8 cellular contexts compared by ENCODE assay signal in the genomic region with DNA sequence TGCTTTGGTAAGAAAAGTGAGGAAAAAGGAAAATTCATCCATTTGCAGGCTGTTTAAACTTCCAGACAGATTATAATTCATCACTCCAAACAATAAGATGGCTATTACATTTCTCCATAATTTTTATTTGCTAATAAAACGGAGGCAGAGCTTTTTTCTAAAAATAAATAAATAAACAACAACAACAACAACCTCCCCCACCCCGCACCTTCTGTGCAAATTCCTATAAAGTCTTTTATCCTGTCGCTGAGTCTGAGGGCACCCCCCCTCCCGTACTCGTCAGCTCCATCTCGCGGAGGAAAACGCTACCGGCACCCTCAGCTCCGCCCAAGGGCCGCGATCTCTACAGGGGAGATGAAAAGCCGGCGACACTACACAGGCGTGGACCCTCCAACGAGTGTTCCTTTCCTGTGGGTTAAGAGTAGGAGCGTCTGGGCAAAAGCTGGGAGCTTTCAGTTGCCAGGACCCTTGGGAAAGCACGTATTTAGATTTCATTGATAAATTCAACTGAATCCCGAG. TPM values are rescaled to one million over a fixed set of nuclear protein-coding genes. Genes with fewer than 3 reads are reported as not detected.
DNase-seq lines count a peak whose midpoint lies in the region; ATAC-seq and TF ChIP-seq lines count a peak whose summit lies in the region.

No MANE protein-coding gene starts in this region.

- peak overlapping the region; percentile 82 to 86 for H3K4me3 ChIP-seq in CD4-positive, alpha-beta memory T cell (ENCODE audit: low read length in 2 of 2)
- peak overlapping the region; percentile 93 for H3K4me3 ChIP-seq in OCI-LY1 (ENCODE audit: low read depth, low read length, poor library complexity, severe bottlenecking)

- H3K27me3 ChIP-seq in CD4-positive, alpha-beta memory T cell (ENCODE audit: insufficient read depth, low read length) = no peaks in the 10 kb centered on the region
- no peaks in the 10 kb centered on the region for H3K27me3 ChIP-seq in OCI-LY1 (ENCODE audit: insufficient read depth, low read length)

- peaks cover 35% of the 10 kb centered on the region for H3K79me2 ChIP-seq in OCI-LY1 (ENCODE audit: insufficient read depth, low read length)

- POLR2A ChIA-PET in CD4-positive, alpha-beta memory T cell (lab: Charles Lee; ENCODE audit: partially characterized antibody) = interaction anchor here (0.6 to 5.8 kb wide), 15 partner anchors 11 to 1126 kb away, joined by 3 to 87 read pairs (median 5); a partner anchor contains a TSS

- H3K4me2 ChIP-seq in OCI-LY1 (ENCODE audit: low read length) = peak overlapping the region; percentile 86

- H3K9me2 ChIP-seq in OCI-LY1 (ENCODE audit: low read depth, low read length) = no peaks in the 10 kb centered on the region

- H3K9me3 ChIP-seq in CD4-positive, alpha-beta memory T cell (ENCODE audit: control insufficient read depth in 1 of 2, low read length in 2 of 2) = no peaks in the 10 kb centered on the region
- no peaks in the 10 kb centered on the region for H3K9me3 ChIP-seq in OCI-LY1 (ENCODE audit: low read length)

- peak overlapping the region; percentile 72 for H3K9ac ChIP-seq in OCI-LY1 (ENCODE audit: low read length)

- ATAC-seq in GM21423 (IDR thresholded peaks at IDR 0.05; ENCODE audit: unreplicated experiment) = peak; percentile 48

- peaks cover 0 to 1% of the 10 kb centered on the region in 2 donors for H3K27me3 Mint-ChIP-seq in CD4-positive, alpha-beta memory T cell
- H3K27me3 Mint-ChIP-seq in endothelial cell (ENCODE audit: unreplicated experiment) = peaks cover 12% of the 10 kb centered on the region
- no peaks in the 10 kb centered on the region for H3K27me3 Mint-ChIP-seq in mesothelial cell of epicardium (ENCODE audit: low read depth)

- H3K9me3 Mint-ChIP-seq in CD4-positive, alpha-beta memory T cell = no peaks in the 10 kb centered on the region
- no peaks in the 10 kb centered on the region for H3K9me3 Mint-ChIP-seq in endothelial cell (ENCODE audit: unreplicated experiment)
- H3K9me3 Mint-ChIP-seq in mesothelial cell of epicardium = peaks cover 3% of the 10 kb centered on the region

- H4K20me1 ChIP-seq in OCI-LY1 (ENCODE audit: insufficient read depth, low read length) = no peaks in the 10 kb centered on the region

- peaks cover 28% of the 10 kb centered on the region for H3K4me1 ChIP-seq in CD4-positive, alpha-beta memory T cell (ENCODE audit: insufficient read depth, low read length)
- peaks cover 36% of the 10 kb centered on the region for H3K4me1 ChIP-seq in OCI-LY1 (ENCODE audit: insufficient read depth, low read length, severe bottlenecking)

- no peak overlapping the region for H2AFZ ChIP-seq in OCI-LY1 (ENCODE audit: low read length)

- peak overlapping the region; percentile 95 for H3K27ac ChIP-seq in CD4-positive, alpha-beta memory T cell (ENCODE audit: low read depth, low read length)
- peak overlapping the region; percentile 85 for H3K27ac ChIP-seq in OCI-LY1 (ENCODE audit: low read depth, low read length, poor library complexity, severe bottlenecking)

- H3F3A ChIP-seq in OCI-LY1 (ENCODE audit: insufficient read depth, low read length) = no peaks in the 10 kb centered on the region

- H3K36me3 Mint-ChIP-seq in CD4-positive, alpha-beta memory T cell = peaks cover 0 to 8% of the 10 kb centered on the region in 2 donors
- H3K36me3 Mint-ChIP-seq in endothelial cell (ENCODE audit: low read depth, unreplicated experiment) (peaks cover 6% of the 10 kb centered on the region), mesothelial cell of epicardium (peaks cover 2% of the 10 kb centered on the region)

- DNase-seq in CD4-positive, alpha-beta memory T cell = peak; percentile 75 to 84 (median 78)
- DNase-seq in HuH-7.5 (ENCODE audit: low spot score) = peak; percentile 79
- DNase-seq in activated CD8-positive, alpha-beta memory T cell treated with anti-CD3 and anti-CD28 coated beads, Interleukin-2, amount 50 U/mL, for 48 hours = peak; percentile 91
- peak; percentile 86 for DNase-seq in endothelial cell (ENCODE audit: low spot score)
- peak; percentile 64 to 86 for DNase-seq in mesothelial cell of epicardium (ENCODE audit: low spot score in 2 of 2, unreplicated experiment in 2 of 2)
- DNase-seq in stimulated activated CD8-positive, alpha-beta memory T cell treated with anti-CD3 and anti-CD28 coated beads, Interleukin-15, amount 100 ng/mL, for 48 hours (ENCODE audit: low read depth in 2 of 2) = peak; percentile 72 to 75

- peaks cover 19 to 39% (median 30%) of the 10 kb centered on the region in 4 donors for H3K4me1 Mint-ChIP-seq in CD4-positive, alpha-beta memory T cell
- H3K4me1 Mint-ChIP-seq in endothelial cell (ENCODE audit: unreplicated experiment) = peaks cover 28% of the 10 kb centered on the region
- H3K4me1 Mint-ChIP-seq in mesothelial cell of epicardium = peaks cover 36% of the 10 kb centered on the region

- intact Hi-C loops in CD4-positive, alpha-beta memory T cell (cut with micrococcal nuclease) = loop anchor here (1.0 to 10.0 kb wide), 7 partner anchors 38 to 1127 kb away; a partner anchor contains a TSS

- TF ChIP-seq CTCF in OCI-LY1 (IDR thresholded peaks at IDR 0.05; ENCODE audit: low read length) (peak; percentile 95), endothelial cell (IDR thresholded peaks at IDR 0.05; ENCODE audit: unreplicated experiment) (peak; percentile 71), mesothelial cell of epicardium (IDR thresholded peaks at IDR 0.05; ENCODE audit: unreplicated experiment) (peak; percentile 66)

- H3K36me3 ChIP-seq in CD4-positive, alpha-beta memory T cell (ENCODE audit: insufficient read depth, low read length) = no peaks in the 10 kb centered on the region
- H3K36me3 ChIP-seq in OCI-LY1 (ENCODE audit: insufficient read depth, low read length) = peaks cover 10% of the 10 kb centered on the region; the same call in 1 of the 2 replicates

- CTCF ChIA-PET in CD4-positive, alpha-beta memory T cell (lab: Charles Lee; ENCODE audit: partially characterized antibody) = interaction anchor here (0.5 to 5.4 kb wide), 35 partner anchors 8 to 907 kb away, joined by 3 to 76 read pairs (median 4); a partner anchor contains a TSS

- H3K4me3 Mint-ChIP-seq in CD4-positive, alpha-beta memory T cell = peak overlapping the region; percentile 85 to 96 (median 92)
- H3K4me3 Mint-ChIP-seq in endothelial cell (ENCODE audit: unreplicated experiment) = peak overlapping the region; percentile 91
- H3K4me3 Mint-ChIP-seq in mesothelial cell of epicardium = peak overlapping the region; percentile 87

- peak overlapping the region; percentile 93 to 99 (median 95) for H3K27ac Mint-ChIP-seq in CD4-positive, alpha-beta memory T cell
- H3K27ac Mint-ChIP-seq in endothelial cell (ENCODE audit: unreplicated experiment) = peak overlapping the region; percentile 90
- peak overlapping the region; percentile 97 for H3K27ac Mint-ChIP-seq in mesothelial cell of epicardium

RNA-seq across cellular contexts. Expression of a gene that starts 1.0 kb away (rescaled TPM):
- total RNA-seq in CD4-positive, alpha-beta memory T cell = 10 to 100 TPM; 28.3 to 31.3 TPM
- 100 to 1,000 TPM; 114 to 132 TPM for polyA plus RNA-seq in CD4-positive, alpha-beta memory T cell
- 273 TPM for total RNA-seq in endothelial cell (ENCODE audit: unreplicated experiment)
- 139 to 154 TPM (median 149 TPM) in 3 replicates for total RNA-seq in mesothelial cell of epicardium

Comparison
In these comparisons a context has a peak if more than half of its experiments do, and no peak if none do; other contexts are left out.
1. Peak in every context shown above with its lines: DNase-seq, ATAC-seq, H3K4me3 ChIP-seq and H3K27ac ChIP-seq.